Comparison of ENCODE assay signal across 26 cellular contexts in the genomic region with DNA sequence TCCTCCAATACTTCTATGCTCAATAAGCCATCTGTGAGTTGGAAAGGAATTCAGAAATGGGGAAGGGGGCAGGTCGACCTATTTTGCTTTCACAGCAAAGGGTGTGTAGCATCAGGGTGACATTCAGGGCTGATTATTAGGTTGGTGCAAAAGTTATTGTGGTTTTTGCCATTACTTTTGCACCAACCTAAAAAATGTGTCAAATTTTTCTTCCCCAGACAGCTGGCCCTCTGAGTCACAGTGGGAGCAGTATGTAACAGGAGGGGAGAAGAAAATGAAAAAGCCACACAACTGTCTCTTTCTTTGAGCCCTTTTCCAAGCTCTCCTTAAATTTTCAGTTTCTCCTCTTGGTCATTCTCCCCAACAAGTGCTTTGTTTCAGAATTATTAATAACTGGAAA. TPM values are rescaled to one million over a fixed set of nuclear protein-coding genes. Genes with fewer than 3 reads are reported as not detected.
"Had no signal": no experiment of that assay in that cellular context is flagged by ENCODE, and none has a peak within 500 bp of the region (broad histone marks: within the 10 kb centered on the region; RNA-seq: fewer than 3 reads in every experiment).

No MANE protein-coding gene starts in this region.

- H3K4me1 ChIP-seq: colonic mucosa, neural progenitor cell, uterus had no signal

- H3K36me3 ChIP-seq: colonic mucosa, esophagus muscularis mucosa, gastroesophageal sphincter, heart left ventricle, neural progenitor cell, uterus had no signal

- DNase-seq: activated CD4-positive, alpha-beta memory T cell treated with anti-CD3 and anti-CD28 coated beads, Interleukin-2, amount 10 ng/mL, durations not matched to agents 7 days and 5 days; activated CD4-positive, alpha-beta T cell treated with anti-CD3 and anti-CD28 coated beads, Interleukin-2, amount 10 ng/mL, durations not matched to agents 24 days and 14 days; colonic mucosa; dorsolateral prefrontal cortex; heart left ventricle; left colon; mesenchymal stem cell; naive B cell; posterior cingulate gyrus; stimulated activated CD4-positive, alpha-beta T cell treated with anti-CD3 and anti-CD28 coated beads, Interleukin-15, amount 100 ng/mL, for 24 hours; stimulated activated naive B cell treated with anti-CD40 and anti-IgM and Interleukin-4, amounts not matched to agents 10 μg/mL and 1 μg/mL and 100 μg/mL, for 72 hours; trophoblast cell; uterus had no signal

- H3K4me3 Mint-ChIP-seq: activated CD4-positive, alpha-beta memory T cell treated with anti-CD3 and anti-CD28 coated beads, Interleukin-2, amount 10 ng/mL, durations not matched to agents 7 days and 5 days; activated CD4-positive, alpha-beta T cell treated with anti-CD3 and anti-CD28 coated beads, Interleukin-2, amount 10 ng/mL, durations not matched to agents 24 days and 14 days; activated T-helper 17 cell treated with anti-CD3 and anti-CD28 coated beads, Interleukin-2, amount 50 U/mL, for 72 hours; naive B cell; neural progenitor cell; stimulated activated naive B cell treated with anti-CD40 and anti-IgM and Interleukin-4, amounts not matched to agents 10 μg/mL and 1 μg/mL and 100 μg/mL, for 72 hours; T-helper 2 cell treated with Interferon-gamma antibody and Interleukin-4, amounts not matched to agents 5 μg/mL and 100 μg/mL, for 36 hours had no signal

- H3K9me3 ChIP-seq: colonic mucosa, esophagus muscularis mucosa, gastroesophageal sphincter, heart left ventricle, uterus had no signal

- H3K27me3 ChIP-seq: colonic mucosa, dorsolateral prefrontal cortex, esophagus muscularis mucosa, gastroesophageal sphincter, heart left ventricle, uterus had no signal

- H3K27ac ChIP-seq: colonic mucosa, esophagus muscularis mucosa, gastroesophageal sphincter, neural progenitor cell, uterus, VCaP had no signal

- H3K27ac Mint-ChIP-seq: activated CD4-positive, alpha-beta T cell treated with anti-CD3 and anti-CD28 coated beads, Interleukin-2, amount 10 ng/mL, durations not matched to agents 24 days and 14 days; activated naive CD4-positive, alpha-beta T cell treated with anti-CD3 and anti-CD28 coated beads, Interleukin-2, amount 50 U/mL, for 72 hours; activated T-helper 17 cell treated with anti-CD3 and anti-CD28 coated beads, Interleukin-2, amount 50 U/mL, for 72 hours; neural progenitor cell; stimulated activated naive B cell treated with anti-CD40 and anti-IgM and Interleukin-4, amounts not matched to agents 10 μg/mL and 1 μg/mL and 100 μg/mL, for 72 hours; T-helper 2 cell treated with Interferon-gamma antibody and Interleukin-4, amounts not matched to agents 5 μg/mL and 100 μg/mL, for 36 hours had no signal

- H3K9ac ChIP-seq: neural progenitor cell had no signal

- H3K4me2 ChIP-seq: neural progenitor cell, smooth muscle cell had no signal

- ATAC-seq: activated CD4-positive, CD25-positive, alpha-beta regulatory T cell treated with anti-CD3 and anti-CD28 coated beads, Interleukin-2, amount 50 U/mL, for 24 hours; activated T-helper 17 cell treated with anti-CD3 and anti-CD28 coated beads, Interleukin-2, amount 50 U/mL, for 72 hours; gastroesophageal sphincter; left colon; sciatic nerve; stimulated activated naive B cell treated with anti-CD40 and anti-IgM and Interleukin-4, amounts not matched to agents 10 μg/mL and 1 μg/mL and 100 μg/mL, for 72 hours had no signal

- H3K9me3 Mint-ChIP-seq: activated T-helper 17 cell treated with anti-CD3 and anti-CD28 coated beads, Interleukin-2, amount 50 U/mL, for 72 hours; neural progenitor cell had no signal

- H3K36me3 Mint-ChIP-seq: neural progenitor cell had no signal

- H3K27me3 Mint-ChIP-seq: activated CD4-positive, alpha-beta T cell treated with anti-CD3 and anti-CD28 coated beads, Interleukin-2, amount 10 ng/mL, durations not matched to agents 24 days and 14 days had no signal

- H3K4me3 ChIP-seq: colonic mucosa, dorsolateral prefrontal cortex, esophagus muscularis mucosa, gastroesophageal sphincter, heart left ventricle, neural progenitor cell, smooth muscle cell, uterus had no signal

RNA-seq across cellular contexts. Expression of a gene that starts 47.1 kb away (rescaled TPM):
- total RNA-seq: astrocyte, renal cortical epithelial cell, smooth muscle cell, temporal lobe had no signal
- polyA plus RNA-seq: smooth muscle cell had no signal
